Comparison of ENCODE assay signal across 8 cellular contexts in genomic region chr20:62805711-62806382, GRCh38. TPM values are rescaled to one million over a fixed set of nuclear protein-coding genes. Genes with fewer than 3 reads are reported as not detected.
DNase-seq lines count a peak whose midpoint lies in the region; ATAC-seq and TF ChIP-seq lines count a peak whose summit lies in the region.

No MANE protein-coding gene starts in this region.

- 58% methylated on average over 25 of the region's 25 CpGs for WGBS in thymus

- in situ Hi-C loops in astrocyte of the spinal cord (cut with HindIII; ENCODE audit: low sequenced_read_pairs), result no loop called here

- H3K4me3 Mint-ChIP-seq in activated naive CD4-positive, alpha-beta T cell treated with anti-CD3 and anti-CD28 coated beads for 36 hours, result peak overlapping the region; percentile 79

- H3K27ac ChIP-seq in layer of hippocampus (ENCODE audit: low read depth, low read length), result peak overlapping the region; percentile 38
- peak overlapping the region; percentile 46 for H3K27ac ChIP-seq in thymus (ENCODE audit: low read depth)

- TF ChIP-seq CTCF in astrocyte of the spinal cord (IDR thresholded peaks at IDR 0.05; ENCODE audit: low read depth, low read length), result no peak

- no peak for DNase-seq in activated naive CD4-positive, alpha-beta T cell treated with anti-CD3 and anti-CD28 coated beads for 36 hours
- no peak for DNase-seq in activated naive CD4-positive, alpha-beta T cell (lab: John Stamatoyannopoulos, UW)
- DNase-seq in astrocyte of the spinal cord (ENCODE audit: low read depth, low spot score) (no peak), DMS114 treated with DMSO at 0.1 percent for 48 hours (lab: John Stamatoyannopoulos, UW; ENCODE audit: unreplicated experiment) (no peak), D341Med (ENCODE audit: low spot score) (no peak)

- intact Hi-C loops in activated naive CD4-positive, alpha-beta T cell treated with anti-CD3 and anti-CD28 coated beads for 36 hours (cut with micrococcal nuclease), result loop anchor here (5.0 kb wide), 2 partner anchors 104 to 399 kb away; partner anchors contain the start of gene CABLES2

- peaks cover 13% of the 10 kb centered on the region for H3K4me1 ChIP-seq in thymus (ENCODE audit: control insufficient read depth, insufficient read depth, low read length)

- H3K27me3 Mint-ChIP-seq in activated naive CD4-positive, alpha-beta T cell treated with anti-CD3 and anti-CD28 coated beads for 36 hours (ENCODE audit: low read depth), result no peaks in the 10 kb centered on the region

- no peaks in the 10 kb centered on the region for H3K27me3 ChIP-seq in layer of hippocampus (ENCODE audit: control insufficient read depth, insufficient read depth, low read length)
- no peaks in the 10 kb centered on the region for H3K27me3 ChIP-seq in thymus (ENCODE audit: control insufficient read depth, insufficient read depth)

- ATAC-seq in GM21786 (IDR thresholded peaks at IDR 0.05; ENCODE audit: unreplicated experiment), result no peak

- no peak overlapping the region for H3K27ac Mint-ChIP-seq in activated naive CD4-positive, alpha-beta T cell treated with anti-CD3 and anti-CD28 coated beads for 36 hours

- H3K4me3 ChIP-seq in astrocyte of the spinal cord (ENCODE audit: low read depth, low read length) (peak overlapping the region; percentile 70), thymus (ENCODE audit: low read length) (peak overlapping the region; percentile 86)

- CTCF ChIA-PET in activated naive CD4-positive, alpha-beta T cell treated with anti-CD3 and anti-CD28 coated beads for 36 hours (lab: Charles Lee), result interaction anchor here (0.5 to 0.9 kb wide), 2 partner anchors 12 to 27 kb away, joined by 3 to 4 read pairs; no protein-coding TSS in a partner anchor

- peaks cover 8% of the 10 kb centered on the region for H3K36me3 Mint-ChIP-seq in activated naive CD4-positive, alpha-beta T cell treated with anti-CD3 and anti-CD28 coated beads for 36 hours (ENCODE audit: low read depth)

- no peaks in the 10 kb centered on the region for H3K9me3 Mint-ChIP-seq in activated naive CD4-positive, alpha-beta T cell treated with anti-CD3 and anti-CD28 coated beads for 36 hours

- no peaks in the 10 kb centered on the region for H3K9me3 ChIP-seq in thymus (ENCODE audit: control insufficient read depth)

- peaks cover 42% of the 10 kb centered on the region for H3K36me3 ChIP-seq in thymus (ENCODE audit: control insufficient read depth, insufficient read depth)

- H3K4me1 Mint-ChIP-seq in activated naive CD4-positive, alpha-beta T cell treated with anti-CD3 and anti-CD28 coated beads for 36 hours (ENCODE audit: low read depth), result peaks cover 24% of the 10 kb centered on the region

RNA-seq across cellular contexts. Expression of gene OGFR, which starts 1.2 kb away (rescaled TPM):
- total RNA-seq in activated naive CD4-positive, alpha-beta T cell treated with anti-CD3 and anti-CD28 coated beads for 36 hours, result 10 to 100 TPM; 23.7 to 24.6 TPM
- 90.4 TPM for polyA plus RNA-seq in thymus

RNA-seq across cellular contexts. Expression of gene MRGBP, which starts 9.6 kb away (rescaled TPM):
- 1 to 10 TPM; 7.3 to 8.0 TPM for total RNA-seq in activated naive CD4-positive, alpha-beta T cell treated with anti-CD3 and anti-CD28 coated beads for 36 hours
- 14.4 TPM for polyA plus RNA-seq in thymus

RNA-seq across cellular contexts. Expression of gene COL9A3, which starts 11.0 kb away (rescaled TPM):
- total RNA-seq in activated naive CD4-positive, alpha-beta T cell treated with anti-CD3 and anti-CD28 coated beads for 36 hours, result not detected
- 7.0 TPM for polyA plus RNA-seq in thymus

RNA-seq across cellular contexts. Expression of gene TCFL5, which starts 55.8 kb away (rescaled TPM):
- total RNA-seq in activated naive CD4-positive, alpha-beta T cell treated with anti-CD3 and anti-CD28 coated beads for 36 hours, result 1 to 10 TPM; 5.4 to 5.5 TPM
- 10.9 TPM for polyA plus RNA-seq in thymus
